9 cellular contexts compared by ENCODE assay signal in the genomic region with DNA sequence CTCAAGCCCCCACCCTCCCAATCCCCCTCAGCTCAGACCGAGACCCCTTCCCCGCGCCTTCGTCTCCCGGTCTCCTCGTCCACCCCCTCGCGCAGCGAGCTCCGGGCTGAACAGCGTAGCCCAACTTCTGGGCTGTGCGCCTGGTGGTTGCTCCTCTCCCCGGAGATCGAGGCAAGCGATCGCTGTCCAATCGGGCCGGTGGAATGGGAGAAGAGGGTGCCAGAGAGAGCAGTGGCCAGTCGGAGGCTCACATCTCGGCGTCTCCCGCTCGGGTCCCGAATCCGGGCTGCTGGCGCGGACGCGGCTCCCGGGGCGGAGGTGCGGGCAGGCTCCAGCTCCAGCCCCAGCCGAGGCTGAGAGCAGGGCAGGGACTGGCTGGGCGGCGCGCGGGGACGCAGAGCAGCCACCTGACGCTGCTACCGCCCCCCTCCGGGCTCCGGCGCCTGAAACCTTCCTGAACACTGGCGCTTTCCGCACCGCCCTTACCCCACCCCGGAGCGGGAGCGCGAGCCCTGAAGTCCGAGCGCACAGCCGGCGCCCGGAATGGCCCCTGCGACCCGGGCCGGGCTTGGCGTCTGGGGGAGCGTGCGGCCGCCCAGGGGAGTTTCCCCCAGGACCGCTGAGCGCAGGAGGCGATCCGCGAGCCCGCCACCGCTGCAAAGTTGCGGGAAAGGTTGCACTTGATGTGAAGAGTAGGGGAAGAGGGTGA. TPM values are rescaled to one million over a fixed set of nuclear protein-coding genes. Genes with fewer than 3 reads are reported as not detected.
DNase-seq lines count a peak whose midpoint lies in the region; ATAC-seq and TF ChIP-seq lines count a peak whose summit lies in the region.
"Had no signal": no experiment of that assay in that cellular context is flagged by ENCODE, and none has a peak within 500 bp of the region (broad histone marks: within the 10 kb centered on the region; RNA-seq: fewer than 3 reads in every experiment).

No MANE protein-coding gene starts in this region.

- no peak overlapping the region for H4K8ac ChIP-seq in H9 (replicated peaks; ENCODE audit: insufficient read length, low read depth, low read length)

- H3K27me3 Mint-ChIP-seq in H9 (ENCODE audit: low read depth): peaks cover 39% of the 10 kb centered on the region
- peaks cover 34% of the 10 kb centered on the region for H3K27me3 Mint-ChIP-seq in activated T-helper 1 cell treated with anti-CD3 and anti-CD28 coated beads, Interleukin-12 subunit alpha, Interleukin-12 subunit beta, Interleukin-2, Interleukin-4 antibody, amounts not matched to agents 30 ng/mL and 10 ng/mL and 1 ng/mL, durations not matched to agents 14 hours and 24 hours and 36 hours (ENCODE audit: insufficient read depth)

- no peaks in the 10 kb centered on the region for H3K9me3 ChIP-seq in H9 (ENCODE audit: control insufficient read depth, low read depth, low read length)
- H3K9me3 ChIP-seq in neural cell (ENCODE audit: low read length): no peaks in the 10 kb centered on the region
- H3K9me3 ChIP-seq: uterus had no signal

- ATAC-seq in GM18858 (IDR thresholded peaks at IDR 0.05; ENCODE audit: unreplicated experiment) (no peak), GM21526 (IDR thresholded peaks at IDR 0.05; ENCODE audit: low FRiP score, unreplicated experiment) (no peak)

- no peak overlapping the region for H3K4ac ChIP-seq in H9 (ENCODE audit: low read depth, low read length)

- H2BK15ac ChIP-seq in H9 (ENCODE audit: low read depth, low read length): no peak overlapping the region

- H3K79me1 ChIP-seq in H9 (ENCODE audit: insufficient read depth, low read depth, low read length, poor library complexity, severe bottlenecking): no peaks in the 10 kb centered on the region

- H3K36me3 Mint-ChIP-seq in H9 (ENCODE audit: insufficient read depth in 1 of 3, low read depth in 3 of 3): no peaks in the 10 kb centered on the region; a peak in 2 of 7 replicates
- no peaks in the 10 kb centered on the region for H3K36me3 Mint-ChIP-seq in activated T-helper 1 cell treated with anti-CD3 and anti-CD28 coated beads, Interleukin-12 subunit alpha, Interleukin-12 subunit beta, Interleukin-2, Interleukin-4 antibody, amounts not matched to agents 30 ng/mL and 10 ng/mL and 1 ng/mL, durations not matched to agents 14 hours and 24 hours and 36 hours (ENCODE audit: low read depth)

- no peaks in the 10 kb centered on the region; a peak in 2 of 5 replicates for H3K9me3 Mint-ChIP-seq in H9
- no peaks in the 10 kb centered on the region for H3K9me3 Mint-ChIP-seq in activated T-helper 1 cell treated with anti-CD3 and anti-CD28 coated beads, Interleukin-12 subunit alpha, Interleukin-12 subunit beta, Interleukin-2, Interleukin-4 antibody, amounts not matched to agents 30 ng/mL and 10 ng/mL and 1 ng/mL, durations not matched to agents 14 hours and 24 hours and 36 hours

- H3K27me3 ChIP-seq in H9 (ENCODE audit: insufficient read depth, low read length): peaks cover 17% of the 10 kb centered on the region; the same call in 1 of the 2 replicates
- H3K27me3 ChIP-seq in neural cell (ENCODE audit: insufficient read depth, low read depth, low read length): peaks cover 24% of the 10 kb centered on the region

- no peak overlapping the region for H2BK5ac ChIP-seq in H9 (ENCODE audit: insufficient read length, low read length)

- H3K27ac ChIP-seq in H9 (ENCODE audit: insufficient read length, low read depth, low read length): no peak overlapping the region
- peak overlapping the region; percentile 32 for H3K27ac ChIP-seq in neural cell (ENCODE audit: low read length)
- H3K27ac ChIP-seq: uterus had no signal

- H3K9ac ChIP-seq in H9 (ENCODE audit: extremely low read depth, insufficient read length, low read length): peak overlapping the region; percentile 5
- peak overlapping the region; percentile 64 for H3K9ac ChIP-seq in neural cell (ENCODE audit: low read length)

- H4K20me1 ChIP-seq in H9 (ENCODE audit: control insufficient read depth, insufficient read depth, insufficient read length) (no peaks in the 10 kb centered on the region), neural cell (ENCODE audit: insufficient read depth) (no peaks in the 10 kb centered on the region)

- DNase-seq in H9 (peak; percentile 92), NCI-H2196 treated with DMSO at 0.1 percent for 48 hours (lab: John Stamatoyannopoulos, UW; ENCODE audit: unreplicated experiment) (peak; percentile 58), ecto neural progenitor cell (ENCODE audit: low spot score) (peak; percentile 93)
- DNase-seq in activated T-helper 1 cell treated with anti-CD3 and anti-CD28 coated beads, Interleukin-12 subunit alpha, Interleukin-12 subunit beta, Interleukin-2, Interleukin-4 antibody, amounts not matched to agents 30 ng/mL and 10 ng/mL and 1 ng/mL, durations not matched to agents 14 hours and 24 hours and 36 hours (ENCODE audit: low spot score): no peak
- no peak for DNase-seq in activated CD4-positive, alpha-beta T cell treated with anti-CD3 and anti-CD28 coated beads, Interleukin-2, amount 50 U/mL, for 1 hour

- no peaks in the 10 kb centered on the region for H3F3A ChIP-seq in neural cell (ENCODE audit: insufficient read depth, low read length, poor library complexity, severe bottlenecking)

- no peak overlapping the region for H2BK20ac ChIP-seq in H9 (ENCODE audit: low read depth, low read length, poor library complexity, severe bottlenecking)

- H2BK12ac ChIP-seq in H9 (ENCODE audit: insufficient read length, low read depth, low read length): no peak overlapping the region

- H3K4me2 ChIP-seq in H9 (ENCODE audit: insufficient read depth, insufficient read length, low read length) (peak overlapping the region; percentile 74), neural cell (ENCODE audit: low read length) (peak overlapping the region; percentile 66)

- H3K4me1 ChIP-seq in H9 (ENCODE audit: insufficient read depth, low read length): no peaks in the 10 kb centered on the region

- intact Hi-C loops in activated T-helper 1 cell treated with anti-CD3 and anti-CD28 coated beads, Interleukin-12 subunit alpha, Interleukin-12 subunit beta, Interleukin-2, Interleukin-4 antibody, amounts not matched to agents 30 ng/mL and 10 ng/mL and 1 ng/mL, durations not matched to agents 14 hours and 24 hours and 36 hours (cut with micrococcal nuclease): no loop called here

- no peak overlapping the region for H4K5ac ChIP-seq in H9 (ENCODE audit: insufficient read length, low read depth, low read length)

- H3K36me3 ChIP-seq in neural cell (ENCODE audit: insufficient read depth, low read length): no peaks in the 10 kb centered on the region
- H3K36me3 ChIP-seq: uterus had no signal

- peaks cover 25 to 29% of the 10 kb centered on the region in 2 experiments for H3K4me1 Mint-ChIP-seq in H9
- no peaks in the 10 kb centered on the region for H3K4me1 Mint-ChIP-seq in activated T-helper 1 cell treated with anti-CD3 and anti-CD28 coated beads, Interleukin-12 subunit alpha, Interleukin-12 subunit beta, Interleukin-2, Interleukin-4 antibody, amounts not matched to agents 30 ng/mL and 10 ng/mL and 1 ng/mL, durations not matched to agents 14 hours and 24 hours and 36 hours (ENCODE audit: low read depth)

- H3K9me2 ChIP-seq in neural cell (ENCODE audit: insufficient read depth, low read length): no peaks in the 10 kb centered on the region

- peak; percentile 34 for TF ChIP-seq CTCF in H9 (conservative IDR thresholded peaks at IDR 0.05)
- TF ChIP-seq CTCF in neural cell (IDR thresholded peaks at IDR 0.05; ENCODE audit: poor library complexity, severe bottlenecking): peak; percentile 61

- H3K4me3 ChIP-seq in neural cell (ENCODE audit: low read length): peak overlapping the region; percentile 93
- H3K4me3 ChIP-seq: uterus had no signal

- H3T11ph ChIP-seq in H9 (ENCODE audit: low read length): no peak overlapping the region

- H3K18ac ChIP-seq in H9 (ENCODE audit: insufficient read length, low read depth, low read length): no peak overlapping the region

- H2AFZ ChIP-seq in H9 (ENCODE audit: low read length): no peak overlapping the region
- H2AFZ ChIP-seq in neural cell (ENCODE audit: low read depth, low read length): peak overlapping the region; percentile 74

- TF ChIP-seq RAD21 in neural cell (conservative IDR thresholded peaks at IDR 0.05): peak; percentile 23

- H2AK5ac ChIP-seq in H9 (ENCODE audit: insufficient read length, low read length): no peak overlapping the region

- H3K79me2 ChIP-seq in H9 (ENCODE audit: insufficient read depth, low read length) (no peaks in the 10 kb centered on the region), neural cell (replicated peaks; ENCODE audit: insufficient read depth, low read length) (no peaks in the 10 kb centered on the region)

- H4K91ac ChIP-seq in H9 (ENCODE audit: insufficient read length, low read depth, low read length): no peak overlapping the region

- peaks cover 21% of the 10 kb centered on the region for H3K23me2 ChIP-seq in H9 (ENCODE audit: insufficient read length, low read depth, low read length, poor library complexity, severe bottlenecking)

- no peak overlapping the region for H3K56ac ChIP-seq in H9 (ENCODE audit: insufficient read length, low read depth, low read length)

- peak overlapping the region; percentile 70 to 92 for H3K4me3 Mint-ChIP-seq in H9
- no peak overlapping the region for H3K4me3 Mint-ChIP-seq in activated T-helper 1 cell treated with anti-CD3 and anti-CD28 coated beads, Interleukin-12 subunit alpha, Interleukin-12 subunit beta, Interleukin-2, Interleukin-4 antibody, amounts not matched to agents 30 ng/mL and 10 ng/mL and 1 ng/mL, durations not matched to agents 14 hours and 24 hours and 36 hours

- WGBS in H9 (ENCODE audit: extremely low coverage, insufficient read length, low lambda C conversion rate): no CpG with 5 or more reads among the region's 70 CpGs

- H2BK120ac ChIP-seq in H9 (ENCODE audit: low read depth, low read length, poor library complexity, severe bottlenecking): no peak overlapping the region

- no peak for TF ChIP-seq EP300 in neural cell (conservative IDR thresholded peaks at IDR 0.05; ENCODE audit: poor library complexity, severe bottlenecking)

- H3K23ac ChIP-seq in H9 (ENCODE audit: insufficient read length, low read depth, low read length): no peak overlapping the region

- no peak overlapping the region; the same call in 1 of the 2 replicates for H3K14ac ChIP-seq in H9 (ENCODE audit: insufficient read depth, low read length)

- H3K27ac Mint-ChIP-seq in H9: peak overlapping the region in 1 of 3 experiments; percentile 88; a peak in 2 of 7 replicates
- H3K27ac Mint-ChIP-seq in activated T-helper 1 cell treated with anti-CD3 and anti-CD28 coated beads, Interleukin-12 subunit alpha, Interleukin-12 subunit beta, Interleukin-2, Interleukin-4 antibody, amounts not matched to agents 30 ng/mL and 10 ng/mL and 1 ng/mL, durations not matched to agents 14 hours and 24 hours and 36 hours: no peak overlapping the region

RNA-seq across cellular contexts. Expression of gene KCNH5, which starts 0.5 kb away (rescaled TPM):
- 0.09 and 0.42 TPM in 2 replicates for total RNA-seq in H9 (2021)
- polyA plus RNA-seq in neural cell: 0.68 and 0.95 TPM in 2 replicates
- polyA minus RNA-seq in neural cell: 4.1 and 4.9 TPM in 2 replicates
- not detected in 2 replicates for total RNA-seq in activated T-helper 1 cell treated with anti-CD3 and anti-CD28 coated beads, Interleukin-12 subunit alpha, Interleukin-12 subunit beta, Interleukin-2, Interleukin-4 antibody, amounts not matched to agents 30 ng/mL and 10 ng/mL and 1 ng/mL, durations not matched to agents 14 hours and 24 hours and 36 hours

Comparison
In these comparisons a context has a peak if more than half of its experiments do, and no peak if none do; other contexts are left out.
1. DNase-seq: peak in H9 (single experiment), NCI-H2196 treated with DMSO at 0.1 percent for 48 hours (single experiment) and ecto neural progenitor cell (single experiment); none in activated T-helper 1 cell treated with anti-CD3 and anti-CD28 coated beads, Interleukin-12 subunit alpha, Interleukin-12 subunit beta, Interleukin-2, Interleukin-4 antibody, amounts not matched to agents 30 ng/mL and 10 ng/mL and 1 ng/mL, durations not matched to agents 14 hours and 24 hours and 36 hours (single experiment) and activated CD4-positive, alpha-beta T cell treated with anti-CD3 and anti-CD28 coated beads, Interleukin-2, amount 50 U/mL, for 1 hour (single experiment).